17 cellular contexts compared by ENCODE assay signal in the genomic region with DNA sequence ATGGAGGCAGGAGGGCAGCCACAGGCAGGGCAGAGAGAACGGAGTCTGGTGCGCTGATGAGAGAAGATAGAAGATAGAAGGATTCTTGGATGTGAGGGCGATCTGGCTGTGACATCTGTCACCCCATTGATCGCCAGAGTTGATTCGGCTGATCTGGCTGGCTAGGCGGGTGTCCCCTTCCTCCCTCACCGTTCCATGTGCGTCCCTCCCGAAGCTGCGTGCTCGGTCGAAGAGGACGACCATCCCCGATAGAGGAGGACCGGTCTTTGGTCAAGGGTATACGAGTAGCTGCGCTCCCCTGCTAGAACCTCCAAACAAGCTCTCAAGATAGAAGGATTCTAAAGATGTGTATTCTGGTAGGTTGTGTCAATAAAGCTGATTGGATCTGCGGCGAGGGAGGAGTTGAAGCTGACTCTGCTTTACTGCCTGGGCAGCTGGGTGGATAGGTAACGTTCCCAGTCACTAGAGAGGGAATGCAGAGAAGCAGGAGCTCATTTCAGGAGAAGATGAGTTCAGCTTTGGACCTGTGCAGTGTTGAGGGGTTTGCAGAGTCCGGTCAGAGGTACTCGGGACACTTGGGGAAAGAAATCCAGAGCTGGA. TPM values are rescaled to one million over a fixed set of nuclear protein-coding genes. Genes with fewer than 3 reads are reported as not detected.
DNase-seq lines count a peak whose midpoint lies in the region; ATAC-seq and TF ChIP-seq lines count a peak whose summit lies in the region.
"Had no signal": no experiment of that assay in that cellular context is flagged by ENCODE, and none has a peak within 500 bp of the region (broad histone marks: within the 10 kb centered on the region; RNA-seq: fewer than 3 reads in every experiment).

No MANE protein-coding gene starts in this region.

- intact Hi-C loops in activated CD4-positive, alpha-beta memory T cell treated with anti-CD3 and anti-CD28 coated beads for 36 hours (cut with micrococcal nuclease), result loop anchor here (2.0 kb wide), 1 partner anchor 81 kb away; no protein-coding TSS in a partner anchor

- H3K36me3 Mint-ChIP-seq in stimulated activated naive CD8-positive, alpha-beta T cell treated with anti-CD3 and anti-CD28 coated beads, Interleukin-15, Interleukin-2, amounts not matched to agents 100 ng/mL and 50 ng/mL, for 24 hours (ENCODE audit: low read depth), result peaks cover 56% of the 10 kb centered on the region
- peaks cover 35% of the 10 kb centered on the region for H3K36me3 Mint-ChIP-seq in activated CD4-positive, alpha-beta memory T cell treated with anti-CD3 and anti-CD28 coated beads for 36 hours
- peaks cover 0 to 5% (median 4%) of the 10 kb centered on the region in 3 donors for H3K36me3 Mint-ChIP-seq in immature natural killer cell
- peaks cover 53% of the 10 kb centered on the region for H3K36me3 Mint-ChIP-seq in type B pancreatic cell

- no peak for DNase-seq in stimulated activated naive CD8-positive, alpha-beta T cell treated with anti-CD3 and anti-CD28 coated beads, Interleukin-15, Interleukin-2, amounts not matched to agents 100 U/mL and 50 U/mL, for 24 hours
- no peak for DNase-seq in activated CD4-positive, alpha-beta memory T cell treated with anti-CD3 and anti-CD28 coated beads for 36 hours
- no peak for DNase-seq in immature natural killer cell
- DNase-seq in type B pancreatic cell (ENCODE audit: extremely low spot score, unreplicated experiment), result no peak
- no peak for DNase-seq in NCI-H146 treated with DMSO at 0.1 percent for 48 hours (lab: John Stamatoyannopoulos, UW; ENCODE audit: unreplicated experiment)
- no peak for DNase-seq in GM19240 (ENCODE audit: insufficient read length, low spot score)
- no peak for DNase-seq in HEK293T (ENCODE audit: extremely low spot score)
- DNase-seq: AML-193; caudate nucleus; kidney; NCI-H2107; NCI-H526 treated with DMSO at 0.1 percent for 48 hours; PC-3; stimulated activated CD4-positive, alpha-beta T cell treated with anti-CD3 and anti-CD28 coated beads, Interleukin-4, amount 100 ng/mL, for 4 hours; tibial artery had no signal

- H3K4me1 Mint-ChIP-seq in stimulated activated naive CD8-positive, alpha-beta T cell treated with anti-CD3 and anti-CD28 coated beads, Interleukin-15, Interleukin-2, amounts not matched to agents 100 ng/mL and 50 ng/mL, for 24 hours (ENCODE audit: low read depth), result peaks cover 88% of the 10 kb centered on the region
- H3K4me1 Mint-ChIP-seq in activated CD4-positive, alpha-beta memory T cell treated with anti-CD3 and anti-CD28 coated beads for 36 hours (ENCODE audit: low read depth), result peaks cover 79% of the 10 kb centered on the region
- H3K4me1 Mint-ChIP-seq in immature natural killer cell (peaks cover 73 to 82% of the 10 kb centered on the region in 2 donors), type B pancreatic cell (ENCODE audit: unreplicated experiment) (peaks cover 61% of the 10 kb centered on the region)

- H3K27me3 Mint-ChIP-seq in stimulated activated naive CD8-positive, alpha-beta T cell treated with anti-CD3 and anti-CD28 coated beads, Interleukin-15, Interleukin-2, amounts not matched to agents 100 ng/mL and 50 ng/mL, for 24 hours, result no peaks in the 10 kb centered on the region
- H3K27me3 Mint-ChIP-seq in activated CD4-positive, alpha-beta memory T cell treated with anti-CD3 and anti-CD28 coated beads for 36 hours, result no peaks in the 10 kb centered on the region
- H3K27me3 Mint-ChIP-seq in immature natural killer cell (ENCODE audit: low read depth in 3 of 3) (peaks cover 5 to 17% (median 6%) of the 10 kb centered on the region in 3 donors), type B pancreatic cell (no peaks in the 10 kb centered on the region)

- H3K9me3 Mint-ChIP-seq in stimulated activated naive CD8-positive, alpha-beta T cell treated with anti-CD3 and anti-CD28 coated beads, Interleukin-15, Interleukin-2, amounts not matched to agents 100 ng/mL and 50 ng/mL, for 24 hours, result no peaks in the 10 kb centered on the region
- H3K9me3 Mint-ChIP-seq in activated CD4-positive, alpha-beta memory T cell treated with anti-CD3 and anti-CD28 coated beads for 36 hours, result no peaks in the 10 kb centered on the region
- H3K9me3 Mint-ChIP-seq in immature natural killer cell (no peaks in the 10 kb centered on the region), type B pancreatic cell (no peaks in the 10 kb centered on the region)

- POLR2A ChIA-PET in activated CD4-positive, alpha-beta memory T cell treated with anti-CD3 and anti-CD28 coated beads for 36 hours (lab: Charles Lee), result interaction anchor here (0.8 to 3.4 kb wide), 5 partner anchors 9 to 52 kb away, joined by 3 to 22 read pairs (median 6); a partner anchor contains a TSS
- POLR2A ChIA-PET in HEK293T (lab: Yijun Ruan, JAX), result no interaction called here

- CTCF ChIA-PET in activated CD4-positive, alpha-beta memory T cell treated with anti-CD3 and anti-CD28 coated beads for 36 hours (lab: Charles Lee), result interaction anchor here (1.0 to 3.5 kb wide), 6 partner anchors 9 to 230 kb away, joined by 3 to 23 read pairs (median 12); no protein-coding TSS in a partner anchor
- CTCF ChIA-PET in HEK293T (lab: Yijun Ruan, JAX), result interaction anchor here (0.6 to 0.8 kb wide), 2 partner anchors 60 to 62 kb away, joined by 3 read pairs; no protein-coding TSS in a partner anchor

- no peak for ATAC-seq in stimulated activated naive CD8-positive, alpha-beta T cell treated with anti-CD3 and anti-CD28 coated beads, Interleukin-15, Interleukin-2, amounts not matched to agents 100 U/mL and 50 U/mL, for 24 hours
- ATAC-seq: HepG2, PC-3 had no signal

- TF ChIP-seq CTCF in type B pancreatic cell (conservative IDR thresholded peaks at IDR 0.05), result no peak

- H3K4me3 Mint-ChIP-seq in stimulated activated naive CD8-positive, alpha-beta T cell treated with anti-CD3 and anti-CD28 coated beads, Interleukin-15, Interleukin-2, amounts not matched to agents 100 ng/mL and 50 ng/mL, for 24 hours, result peak overlapping the region; percentile 78
- peak overlapping the region; percentile 59 for H3K4me3 Mint-ChIP-seq in activated CD4-positive, alpha-beta memory T cell treated with anti-CD3 and anti-CD28 coated beads for 36 hours
- H3K4me3 Mint-ChIP-seq in immature natural killer cell (peak overlapping the region in 3 of 5 donors; percentile 15 to 81 (median 57)), type B pancreatic cell (peak overlapping the region; percentile 57)

- H3K27ac Mint-ChIP-seq in stimulated activated naive CD8-positive, alpha-beta T cell treated with anti-CD3 and anti-CD28 coated beads, Interleukin-15, Interleukin-2, amounts not matched to agents 100 ng/mL and 50 ng/mL, for 24 hours, result peak overlapping the region; percentile 88
- H3K27ac Mint-ChIP-seq in activated CD4-positive, alpha-beta memory T cell treated with anti-CD3 and anti-CD28 coated beads for 36 hours, result peak overlapping the region; percentile 60
- peak overlapping the region in 4 of 6 donors; percentile 82 to 88 (median 84) for H3K27ac Mint-ChIP-seq in immature natural killer cell
- H3K27ac Mint-ChIP-seq in type B pancreatic cell, result peak overlapping the region; percentile 66

TF ChIP-seq in HEK293T, 16 proteins besides CTCF, POLR2A, EP300 and RAD21:
- TF ChIP-seq HDGF (IDR thresholded peaks at IDR 0.05; ENCODE audit: borderline replicate concordance), result no peak
- no peak for TF ChIP-seq L3MBTL2 (conservative IDR thresholded peaks at IDR 0.05)
- no peak for TF ChIP-seq CTBP1 (IDR thresholded peaks at IDR 0.05; ENCODE audit: borderline replicate concordance)
- TF ChIP-seq ARNT (IDR thresholded peaks at IDR 0.05), result no peak
- no peak for TF ChIP-seq NFRKB (IDR thresholded peaks at IDR 0.05)
- TF ChIP-seq, protein P1, sequence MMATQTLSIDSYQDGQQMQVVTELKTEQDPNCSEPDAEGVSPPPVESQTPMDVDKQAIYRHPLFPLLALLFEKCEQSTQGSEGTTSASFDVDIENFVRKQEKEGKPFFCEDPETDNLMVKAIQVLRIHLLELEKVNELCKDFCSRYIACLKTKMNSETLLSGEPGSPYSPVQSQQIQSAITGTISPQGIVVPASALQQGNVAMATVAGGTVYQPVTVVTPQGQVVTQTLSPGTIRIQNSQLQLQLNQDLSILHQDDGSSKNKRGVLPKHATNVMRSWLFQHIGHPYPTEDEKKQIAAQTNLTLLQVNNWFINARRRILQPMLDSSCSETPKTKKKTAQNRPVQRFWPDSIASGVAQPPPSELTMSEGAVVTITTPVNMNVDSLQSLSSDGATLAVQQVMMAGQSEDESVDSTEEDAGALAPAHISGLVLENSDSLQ (IDR thresholded peaks at IDR 0.05), result no peak
- no peak for TF ChIP-seq SUZ12 (IDR thresholded peaks at IDR 0.05)
- TF ChIP-seq FOXK2 (IDR thresholded peaks at IDR 0.05), result no peak

RNA-seq across cellular contexts. Expression of a gene that starts 5.1 kb away (rescaled TPM):
- total RNA-seq in activated CD4-positive, alpha-beta memory T cell treated with anti-CD3 and anti-CD28 coated beads for 36 hours, result 10 to 100 TPM; 51.8 to 54.5 TPM
- 100 to 1,000 TPM; 114 to 130 (median 115) TPM for polyA plus RNA-seq in immature natural killer cell
- 66.0 and 77.2 TPM in 2 replicates for total RNA-seq in type B pancreatic cell (ENCODE audit: low replicate concordance)

RNA-seq across cellular contexts. Expression of a gene that starts 52.5 kb away (rescaled TPM):
- 1 to 10 TPM; 2.4 to 2.8 TPM for total RNA-seq in activated CD4-positive, alpha-beta memory T cell treated with anti-CD3 and anti-CD28 coated beads for 36 hours
- 10 to 100 TPM; 10.1 to 30.0 (median 21.1) TPM for polyA plus RNA-seq in immature natural killer cell
- total RNA-seq in type B pancreatic cell (ENCODE audit: low replicate concordance), result not detected in 2 replicates
- total RNA-seq: HepG2, PC-3 had no signal
- polyA plus RNA-seq: HepG2 had no signal
